ENCODE assay signal across 8 cellular contexts in genomic region chr2:219498280-219499057, GRCh38. TPM values are rescaled to one million over a fixed set of nuclear protein-coding genes. Genes with fewer than 3 reads are reported as not detected.
DNase-seq lines count a peak whose midpoint lies in the region; ATAC-seq and TF ChIP-seq lines count a peak whose summit lies in the region.

TSS of gene GMPPA (plus strand) at chr2:219498891. CDS start at chr2:219499976, 1,085 bp downstream.

- H3K36me3 ChIP-seq in suprapubic skin = peaks cover 5% of the 10 kb centered on the region

- H3K27ac ChIP-seq in suprapubic skin = peak within 1 kb of the TSS; percentile 86

- WGBS in suprapubic skin = under 1% methylated on average over 47 of the region's 49 CpGs

- H3K4me3 ChIP-seq in GM08714 (ENCODE audit: low read length) = peak within 1 kb of the TSS; percentile 96
- peak within 1 kb of the TSS; percentile 79 for H3K4me3 ChIP-seq in suprapubic skin

- H3K9me3 Mint-ChIP-seq in activated naive CD4-positive, alpha-beta T cell treated with anti-CD3 and anti-CD28 coated beads, Interleukin-2, amount 50 U/mL, for 72 hours = no peaks in the 10 kb centered on the region

- no peaks in the 10 kb centered on the region for H3K9me3 ChIP-seq in suprapubic skin

- peak; percentile 93 for DNase-seq in NCI-H1092 treated with DMSO at 0.1 percent for 48 hours (lab: John Stamatoyannopoulos, UW)
- DNase-seq in SKM-1 (lab: John Stamatoyannopoulos, UW; ENCODE audit: unreplicated experiment) = peak; percentile 98
- DNase-seq in activated naive CD4-positive, alpha-beta T cell treated with anti-CD3 and anti-CD28 coated beads, Interleukin-2, amount 50 U/mL, for 72 hours (ENCODE audit: low spot score in 2 of 2) = peak; percentile 91 to 95
- peak; percentile 93 for DNase-seq in globus pallidus (ENCODE audit: low spot score)
- peak; percentile 37 to 97 (median 86) for DNase-seq in nucleus accumbens (lab: John Stamatoyannopoulos, UW)
- peak; percentile 97 to 98 for DNase-seq in suprapubic skin (ENCODE audit: low spot score in 2 of 2)

- peak in 1 of 2 donors; percentile 39 for TF ChIP-seq POLR2A in suprapubic skin (IDR thresholded peaks at IDR 0.05)

- ATAC-seq in HG02610 (IDR thresholded peaks at IDR 0.05; ENCODE audit: unreplicated experiment) = peak; percentile 97
- peak; percentile 91 to 93 for ATAC-seq in activated naive CD4-positive, alpha-beta T cell treated with anti-CD3 and anti-CD28 coated beads, Interleukin-2, amount 50 U/mL, for 72 hours

- TF ChIP-seq CTCF in suprapubic skin (IDR thresholded peaks at IDR 0.05) = no peak

- H3K4me1 ChIP-seq in suprapubic skin = peaks cover 33% of the 10 kb centered on the region

- peaks cover 9 to 19% of the 10 kb centered on the region in 2 donors for H3K36me3 Mint-ChIP-seq in activated naive CD4-positive, alpha-beta T cell treated with anti-CD3 and anti-CD28 coated beads, Interleukin-2, amount 50 U/mL, for 72 hours

- H3K27me3 ChIP-seq in suprapubic skin = peaks cover 39% of the 10 kb centered on the region

- no peak for TF ChIP-seq EP300 in suprapubic skin (IDR thresholded peaks at IDR 0.05)

- H3K27ac Mint-ChIP-seq in activated naive CD4-positive, alpha-beta T cell treated with anti-CD3 and anti-CD28 coated beads, Interleukin-2, amount 50 U/mL, for 72 hours = peak within 1 kb of the TSS; percentile 75 to 90

RNA-seq across cellular contexts. Expression of gene GMPPA, which starts in this region (rescaled TPM):
- 10 to 100 TPM; 29.1 to 34.1 TPM for total RNA-seq in activated naive CD4-positive, alpha-beta T cell treated with anti-CD3 and anti-CD28 coated beads, Interleukin-2, amount 50 U/mL, for 72 hours
- total RNA-seq in suprapubic skin = 10 to 100 TPM; 18.3 to 31.3 (median 22.3) TPM

Comparison
In these comparisons a context has a peak if more than half of its experiments do, and no peak if none do; other contexts are left out.
1. Peak in every context shown above with its lines: DNase-seq, ATAC-seq, H3K4me3 ChIP-seq and H3K27ac ChIP-seq.